In the genomic region with DNA sequence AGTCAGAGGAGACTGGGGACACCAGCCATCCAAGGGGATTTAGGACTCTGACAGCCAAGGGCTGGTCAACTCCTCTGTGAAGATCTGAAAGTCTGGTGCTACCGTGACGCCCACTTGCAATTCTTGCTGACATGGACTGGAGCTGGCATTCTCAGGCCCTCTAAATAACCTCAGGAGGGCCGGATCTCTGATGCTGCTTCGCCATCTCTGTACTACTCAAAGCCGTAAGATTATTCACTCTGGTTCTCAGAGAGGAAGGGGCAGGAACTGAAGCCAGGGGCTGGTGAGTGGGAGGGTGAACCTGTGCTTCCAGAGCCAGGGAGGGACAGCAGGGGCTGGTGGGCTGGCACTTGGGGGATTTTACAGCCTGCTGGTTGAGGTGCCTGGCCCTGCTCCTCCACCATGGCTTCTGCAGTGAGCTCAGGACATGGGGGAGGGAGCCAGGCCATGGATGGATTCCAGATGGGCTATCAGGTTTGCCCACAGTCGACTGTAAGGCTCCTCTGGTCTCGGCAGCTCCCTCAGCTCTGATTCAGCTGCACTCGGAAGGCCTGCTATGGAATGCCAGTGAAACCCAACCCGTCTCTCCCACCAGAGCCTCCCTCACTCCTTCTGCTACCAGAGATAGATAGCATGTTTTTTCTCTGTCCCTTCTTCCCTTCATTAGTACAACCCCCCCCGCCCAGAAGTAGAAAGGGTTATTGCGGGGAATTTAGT, we compare ENCODE assay signal across 1 cellular context.
TF ChIP-seq lines count a peak whose summit lies in the region.

No MANE protein-coding gene starts in this region.

TF ChIP-seq in SK-N-SH, 30 proteins besides CTCF, POLR2A, EP300 and RAD21 (continued from another document):
- TF ChIP-seq REST (IDR thresholded peaks at IDR 0.05; ENCODE audit: low read depth, low read length): no peak
- TF ChIP-seq TAF1 (IDR thresholded peaks at IDR 0.05; ENCODE audit: borderline replicate concordance, low read depth, low read length): peak; percentile 52; the same call in 1 of the 2 replicates
